In the genomic region with DNA sequence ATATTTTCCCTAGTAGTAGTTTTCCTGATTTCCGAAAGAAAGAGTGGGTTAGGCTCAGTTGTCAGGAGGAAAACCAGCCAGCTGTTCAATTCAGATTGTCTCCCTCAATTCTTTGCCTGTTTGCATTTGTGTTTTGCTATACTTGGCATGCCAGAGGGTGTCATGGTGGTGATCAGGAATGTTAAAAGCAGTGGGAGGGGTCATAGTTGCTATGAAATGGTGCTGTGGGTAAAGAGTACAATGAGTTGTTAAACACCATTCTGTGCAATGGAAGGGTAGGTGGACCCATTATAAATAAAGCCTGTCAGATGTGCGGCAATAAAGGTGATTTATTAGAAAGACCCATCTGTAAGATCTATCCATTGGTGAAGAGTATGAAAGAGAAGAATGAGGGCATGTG, we compare ENCODE assay signal across 19 cellular contexts.
"Had no signal": no experiment of that assay in that cellular context is flagged by ENCODE, and none has a peak within 500 bp of the region (broad histone marks: within the 10 kb centered on the region; RNA-seq: fewer than 3 reads in every experiment).

No MANE protein-coding gene starts in this region.

- H3K27me3 ChIP-seq: neutrophil, pancreas, tibial nerve, upper lobe of left lung had no signal

- DNase-seq: immature natural killer cell; islet precursor cell; kidney glomerular epithelial cell; left colon; left ventricle myocardium superior; lower lobe of right lung; naive B cell; pancreas; right cardiac atrium; small intestine; stimulated activated CD4-positive, alpha-beta T cell treated with anti-CD3 and anti-CD28 coated beads, Interleukin-15, amount 100 ng/mL, for 24 hours; stimulated activated CD4-positive, alpha-beta T cell treated with anti-CD3 and anti-CD28 coated beads, Interleukin-2, amount 100 ng/mL, for 48 hours; stimulated activated naive B cell treated with anti-CD40 and anti-IgM and Interleukin-4, amounts not matched to agents 10 μg/mL and 1 μg/mL and 100 μg/mL, for 72 hours; upper lobe of left lung had no signal

- H3K4me3 ChIP-seq: coronary artery, lower lobe of right lung, pancreas, thoracic aorta, tibial nerve, upper lobe of left lung had no signal

- H3K4me1 ChIP-seq: lower lobe of right lung, pancreas, tibial nerve, upper lobe of left lung had no signal

- H3K9me3 ChIP-seq: lower lobe of right lung, neutrophil, pancreas, thoracic aorta, tibial nerve, upper lobe of left lung had no signal

- H3K27ac ChIP-seq: coronary artery, lower lobe of right lung, neutrophil, pancreas, thoracic aorta, upper lobe of left lung had no signal

- ATAC-seq: left colon; left ventricle myocardium superior; lower lobe of right lung; natural killer cell treated with Interleukin-12 subunit alpha and Interleukin-12 subunit beta and Interleukin-15 and Interleukin-18, amount 100 ng/mL, for 72 hours; pancreas; right cardiac atrium; stimulated activated naive B cell treated with anti-CD40 and anti-IgM and Interleukin-4, amounts not matched to agents 10 μg/mL and 1 μg/mL and 100 μg/mL, for 72 hours had no signal

- H3K36me3 ChIP-seq: lower lobe of right lung, neutrophil, pancreas, thoracic aorta, tibial nerve, upper lobe of left lung had no signal
